Comparison of ENCODE assay signal across 8 cellular contexts in genomic region chr1:18927654-18928272, GRCh38.
A peak's percentile ranks its signal among the peaks of the same experiment; 100 is the strongest.
DNase-seq lines count a peak whose midpoint lies in the region; ATAC-seq and TF ChIP-seq lines count a peak whose summit lies in the region.

No MANE protein-coding gene starts in this region.

- TF ChIP-seq CTCF in Loucy (conservative IDR thresholded peaks at IDR 0.05; ENCODE audit: low read length): no peak

- H3K4me3 ChIP-seq in Loucy (ENCODE audit: low read length, poor library complexity, severe bottlenecking): peak overlapping the region; percentile 90

- H3K27ac ChIP-seq in caudate nucleus (ENCODE audit: low read depth, low read length): no peak overlapping the region

- peaks cover 85% of the 10 kb centered on the region for H3K79me2 ChIP-seq in Loucy (ENCODE audit: insufficient read depth, low read length)

- no peaks in the 10 kb centered on the region for H3K27me3 ChIP-seq in Loucy (ENCODE audit: insufficient read depth, low read length, poor library complexity, severe bottlenecking)

- H3K9me3 ChIP-seq in Loucy (ENCODE audit: insufficient read depth, low read depth, low read length): no peaks in the 10 kb centered on the region

- no peaks in the 10 kb centered on the region for H3K9me2 ChIP-seq in Loucy (replicated peaks; ENCODE audit: low read depth, low read length)

- H3K4me1 ChIP-seq in Loucy (ENCODE audit: insufficient read depth, low read length, poor library complexity, severe bottlenecking): peaks cover 62% of the 10 kb centered on the region

- H3F3A ChIP-seq in Loucy (ENCODE audit: low read depth): 0 out of 2 replicates have a peak, but pooled peaks cover 14% of the 10 kb centered on the region

- DNase-seq in activated CD4-positive, alpha-beta T cell treated with anti-CD3 and anti-CD28 coated beads for 4 hours: peak; percentile 33 to 38
- no peak for DNase-seq in activated CD4-positive, alpha-beta T cell treated with anti-CD3 and anti-CD28 coated beads for 1 hour
- peak; percentile 40 for DNase-seq in activated T-cell treated with anti-CD3 and anti-CD28 coated beads for 48 hours (ENCODE audit: low read depth)
- DNase-seq in kidney tubule cell (ENCODE audit: low spot score): peak; percentile 35
- no peak for DNase-seq in NCI-H2107 treated with DMSO at 0.1 percent for 48 hours (lab: John Stamatoyannopoulos, UW; ENCODE audit: unreplicated experiment)
- no peak for DNase-seq in caudate nucleus (lab: John Stamatoyannopoulos, UW)

- no peaks in the 10 kb centered on the region for H3K36me3 ChIP-seq in Loucy (ENCODE audit: insufficient read depth, low read length)

- H2AFZ ChIP-seq in Loucy (ENCODE audit: low read length): no peak overlapping the region

- ATAC-seq in GM19324 (IDR thresholded peaks at IDR 0.05; ENCODE audit: low FRiP score, unreplicated experiment): no peak

- peak overlapping the region; percentile 98 for H3K4me2 ChIP-seq in Loucy (ENCODE audit: low read depth, low read length, poor library complexity, severe bottlenecking)

- peak overlapping the region; percentile 100 for H3K9ac ChIP-seq in Loucy (ENCODE audit: low read depth, low read length, poor library complexity, severe bottlenecking)

- H4K20me1 ChIP-seq in Loucy (ENCODE audit: insufficient read depth, low read length, poor library complexity, severe bottlenecking): no peaks in the 10 kb centered on the region

Comparison
In these comparisons a context has a peak if more than half of its experiments do, and no peak if none do; other contexts are left out.
1. DNase-seq: peak in activated CD4-positive, alpha-beta T cell treated with anti-CD3 and anti-CD28 coated beads for 4 hours (2 of 2), activated T-cell treated with anti-CD3 and anti-CD28 coated beads for 48 hours (single experiment) and kidney tubule cell (single experiment); none in activated CD4-positive, alpha-beta T cell treated with anti-CD3 and anti-CD28 coated beads for 1 hour (single experiment), NCI-H2107 treated with DMSO at 0.1 percent for 48 hours (single experiment) and caudate nucleus (0 of 61).